In genomic region chrX:54555006-54555405, GRCh38 we compare ENCODE assay signal across 6 cellular contexts. TPM values are rescaled to one million over a fixed set of nuclear protein-coding genes. Genes with fewer than 3 reads are reported as not detected.
DNase-seq lines count a peak whose midpoint lies in the region; ATAC-seq and TF ChIP-seq lines count a peak whose summit lies in the region.
"Not testable (repeated sequence)": the region's sequence is repeated elsewhere in the genome, so short reads cannot be mapped to it uniquely, and the experiment has no call there.
"Had no signal": no experiment of that assay in that cellular context is flagged by ENCODE, and none has a peak within 500 bp of the region (broad histone marks: within the 10 kb centered on the region; RNA-seq: fewer than 3 reads in every experiment).

No MANE protein-coding gene starts in this region.

- not testable (repeated sequence) for H3K9me3 ChIP-seq in lung (ENCODE audit: control insufficient read depth in 2 of 2, insufficient read depth in 1 of 2, low read length in 1 of 2)

- not testable (repeated sequence) for TF ChIP-seq CTCF in lung (IDR thresholded peaks at IDR 0.05; ENCODE audit: control extremely low read depth, extremely low read depth); osteocyte (IDR thresholded peaks at IDR 0.05); type B pancreatic cell (conservative IDR thresholded peaks at IDR 0.05)

- not testable (repeated sequence) for H3K4me3 ChIP-seq in lung

- not testable (repeated sequence) for H3K27me3 ChIP-seq in lung (ENCODE audit: control insufficient read depth, insufficient read depth)

- WGBS in lung, 2 donors: 89 to 98% methylated on average over 7 of the region's 7 CpGs

- not testable (repeated sequence) for H3K4me3 Mint-ChIP-seq in central memory CD8-positive, alpha-beta T cell; osteocyte (ENCODE audit: unreplicated experiment); type B pancreatic cell

- not testable (repeated sequence) for H3K4me1 ChIP-seq in lung (ENCODE audit: control insufficient read depth in 2 of 2, insufficient read depth in 2 of 2, low read length in 2 of 2)

- H3K4me1 Mint-ChIP-seq in central memory CD8-positive, alpha-beta T cell; osteocyte (ENCODE audit: unreplicated experiment); type B pancreatic cell (ENCODE audit: unreplicated experiment): not testable (repeated sequence)

- H3K27ac ChIP-seq in lung (ENCODE audit: low read depth in 1 of 2, low read length in 1 of 2): not testable (repeated sequence)

- peaks cover 43% of the 10 kb centered on the region for H3K36me3 Mint-ChIP-seq in central memory CD8-positive, alpha-beta T cell (ENCODE audit: insufficient read depth)
- peaks cover 17% of the 10 kb centered on the region for H3K36me3 Mint-ChIP-seq in osteocyte (ENCODE audit: unreplicated experiment)
- H3K36me3 Mint-ChIP-seq in type B pancreatic cell: peaks cover 18% of the 10 kb centered on the region

- peak overlapping the region; percentile 65 for H3K27ac Mint-ChIP-seq in central memory CD8-positive, alpha-beta T cell (ENCODE audit: low read depth)
- H3K27ac Mint-ChIP-seq in osteocyte (ENCODE audit: unreplicated experiment); type B pancreatic cell: not testable (repeated sequence)

- not testable (repeated sequence) for ATAC-seq in central memory CD8-positive, alpha-beta T cell (replicated peaks; ENCODE audit: extremely low read depth, poor library complexity, severe bottlenecking); lung (ENCODE audit: insufficient read depth, low FRiP score)

- not testable (repeated sequence) for H3K9me3 Mint-ChIP-seq in central memory CD8-positive, alpha-beta T cell; osteocyte (ENCODE audit: unreplicated experiment); type B pancreatic cell

- not testable (repeated sequence) for H3K27me3 Mint-ChIP-seq in central memory CD8-positive, alpha-beta T cell; osteocyte (ENCODE audit: unreplicated experiment); type B pancreatic cell

- H3K36me3 ChIP-seq in lung (ENCODE audit: control insufficient read depth in 2 of 2, insufficient read depth in 2 of 2, low read length in 2 of 2): peaks cover 30 to 32% of the 10 kb centered on the region in 2 donors

- peak; percentile 19 for DNase-seq in activated CD8-positive, alpha-beta memory T cell treated with anti-CD3 and anti-CD28 coated beads for 24 hours
- not testable (repeated sequence) for DNase-seq in central memory CD8-positive, alpha-beta T cell (ENCODE audit: low spot score in 2 of 2)
- peak; percentile 17 for DNase-seq in lung (ENCODE audit: low spot score)
- DNase-seq in osteocyte (ENCODE audit: extremely low spot score, unreplicated experiment): peak; percentile 51
- peak; percentile 20 for DNase-seq in type B pancreatic cell (ENCODE audit: extremely low spot score, unreplicated experiment)

RNA-seq across cellular contexts. Expression of gene GNL3L, which starts 25.0 kb away (rescaled TPM):
- total RNA-seq in lung (10 to 100 TPM; 33.6 to 42.9 TPM), osteocyte (53.6 and 53.8 TPM in 2 replicates), type B pancreatic cell (ENCODE audit: low replicate concordance) (34.9 and 42.2 TPM in 2 replicates)
- 10 to 100 TPM in 1 of 2 donors, 1 to 10 TPM in 1; 4.0 to 12.6 TPM for polyA plus RNA-seq in lung

RNA-seq across cellular contexts. Expression of gene FGD1, which starts 59.0 kb away (rescaled TPM):
- total RNA-seq in lung (1 to 10 TPM; 3.6 to 6.4 TPM), osteocyte (29.0 and 29.5 TPM in 2 replicates), type B pancreatic cell (ENCODE audit: low replicate concordance) (11.3 and 23.9 TPM in 2 replicates)
- polyA plus RNA-seq in lung: 1 to 10 TPM; 1.3 to 1.4 TPM
- total RNA-seq: CD8-positive, alpha-beta T cell had no signal
